8 cellular contexts compared by ENCODE assay signal in the genomic region with DNA sequence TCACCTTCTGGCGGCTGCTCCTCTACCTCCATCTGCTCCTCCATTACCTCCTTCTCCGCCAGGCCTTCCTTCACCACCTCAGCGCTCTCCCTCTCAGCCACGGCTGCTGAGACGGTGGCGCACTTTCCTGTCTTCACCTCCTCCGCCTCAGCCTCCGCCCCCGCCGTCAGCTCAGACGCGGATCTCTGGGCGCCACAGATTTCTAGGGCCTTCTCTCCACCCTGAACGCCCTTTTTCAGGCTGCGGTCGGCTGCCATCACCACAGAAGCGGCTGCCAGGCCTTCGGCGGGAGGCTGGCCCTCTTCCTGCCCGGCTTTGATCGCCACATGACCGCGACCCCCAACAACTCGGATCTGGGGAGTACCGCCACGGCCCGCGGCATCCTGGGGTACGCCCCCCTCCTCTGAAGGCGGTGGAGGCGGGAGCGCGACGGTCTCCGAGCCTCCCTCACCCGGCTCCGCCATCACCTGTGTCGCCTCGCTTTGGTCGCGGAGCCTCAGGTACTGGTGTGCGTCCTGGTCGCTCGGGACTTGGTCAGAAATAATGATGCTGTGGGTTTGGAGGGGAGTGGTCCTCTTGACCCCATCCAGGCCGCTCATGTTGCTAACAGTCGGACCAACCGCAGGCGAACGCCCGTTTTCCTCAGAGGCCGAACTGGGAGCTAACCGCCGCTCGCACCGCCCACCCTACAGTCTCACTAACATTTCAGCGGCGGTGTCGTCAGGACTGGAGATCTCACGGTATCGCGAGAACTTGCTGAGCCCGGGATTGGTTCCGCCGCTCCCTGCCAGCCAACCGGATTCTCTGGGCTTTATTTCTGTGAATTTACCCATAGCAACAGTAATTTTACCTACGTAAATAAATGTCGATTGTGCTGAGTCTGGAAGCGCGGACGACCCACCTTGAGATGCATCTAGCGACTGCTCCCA. TPM values are rescaled to one million over a fixed set of nuclear protein-coding genes. Genes with fewer than 3 reads are reported as not detected.
A peak's percentile ranks its signal among the peaks of the same experiment; 100 is the strongest.
DNase-seq lines count a peak whose midpoint lies in the region; ATAC-seq and TF ChIP-seq lines count a peak whose summit lies in the region.

A gene (minus strand): TSS at position 699 of the 929 bp plus-strand sequence. CDS start 100 bp downstream, at position 599.

- H3K27ac Mint-ChIP-seq in CD14-positive monocyte, result peak within 1 kb of the TSS; percentile 98 to 99 (median 99)

- H3K4me3 ChIP-seq in left lung, result peak within 1 kb of the TSS; percentile 88 to 95

- H3K36me3 Mint-ChIP-seq in CD14-positive monocyte, result peaks cover 10 to 14% of the 10 kb centered on the region in 2 donors

- peaks cover 0 to 2% (median 1%) of the 10 kb centered on the region in 3 donors for H3K27me3 Mint-ChIP-seq in CD14-positive monocyte (ENCODE audit: low read depth in 3 of 3)

- H3K9me3 ChIP-seq in left lung, result no peaks in the 10 kb centered on the region

- peaks cover 28 to 54% of the 10 kb centered on the region in 2 donors for H3K4me1 ChIP-seq in left lung

- no peak for TF ChIP-seq CTCF in CD14-positive monocyte (IDR thresholded peaks at IDR 0.05)
- peak in 1 of 2 donors; percentile 1 for TF ChIP-seq CTCF in left lung (IDR thresholded peaks at IDR 0.05)

- H3K27ac ChIP-seq in left lung, result peak within 1 kb of the TSS; percentile 98 to 99

- ATAC-seq in GM19395 (IDR thresholded peaks at IDR 0.05; ENCODE audit: unreplicated experiment) (peak; percentile 93), HG03565 (IDR thresholded peaks at IDR 0.05; ENCODE audit: unreplicated experiment) (peak; percentile 85), left lung (peak; percentile 95)

- peak within 1 kb of the TSS; percentile 96 to 100 for H3K4me3 Mint-ChIP-seq in CD14-positive monocyte

- peaks cover 0 to under 1% of the 10 kb centered on the region in 2 donors for H3K36me3 ChIP-seq in left lung

- DNase-seq in CD14-positive monocyte (ENCODE audit: low spot score) (peak; percentile 94), NCI-H774 (lab: John Stamatoyannopoulos, UW) (peak; percentile 99), dermis blood vessel endothelial cell (peak; percentile 98), left lung (peak; percentile 94 to 97)
- peak; percentile 93 to 94 for DNase-seq in activated CD4-positive, alpha-beta T cell treated with anti-CD3 and anti-CD28 coated beads, Interleukin-2, amount 50 U/mL, for 4 hours
- DNase-seq in stimulated activated CD4-positive, alpha-beta T cell treated with anti-CD3 and anti-CD28 coated beads, Interleukin-2, amount 100 ng/mL, for 48 hours, result peak; percentile 82 to 86

- H3K27me3 ChIP-seq in left lung, result no peaks in the 10 kb centered on the region

- intact Hi-C loops in CD14-positive monocyte (cut with micrococcal nuclease) (loop anchor here in 1 of 2 donors (5.0 kb wide), 1 partner anchor 253 kb away; no protein-coding TSS in a partner anchor), left lung (cut with DNase I) (loop anchor here in 1 of 2 donors (10.0 kb wide), 1 partner anchor 255 kb away; no protein-coding TSS in a partner anchor)

- peaks cover 43% of the 10 kb centered on the region for H3K4me1 Mint-ChIP-seq in CD14-positive monocyte

- H3K9me3 Mint-ChIP-seq in CD14-positive monocyte, result no peaks in the 10 kb centered on the region

RNA-seq across cellular contexts. Expression of the gene that starts here (rescaled TPM):
- 10 to 100 TPM; 19.6 to 20.0 TPM for polyA plus RNA-seq in CD14-positive monocyte
- total RNA-seq in dermis blood vessel endothelial cell (53.3 and 64.0 TPM in 2 replicates), left lung (10 to 100 TPM; 61.9 to 89.3 TPM)

Comparison
In these comparisons a context has a peak if more than half of its experiments do, and no peak if none do; other contexts are left out.
1. Peak in every context shown above with its lines: DNase-seq, ATAC-seq, H3K4me3 ChIP-seq and H3K27ac ChIP-seq.